In genomic region chr17:38628441-38628840, GRCh38 we compare ENCODE assay signal across 1 cellular context.
A peak's percentile ranks its signal among the peaks of the same experiment; 100 is the strongest.
TF ChIP-seq lines count a peak whose summit lies in the region.

No MANE protein-coding gene starts in this region.

TF ChIP-seq in H1, 55 proteins besides CTCF, POLR2A, EP300 and RAD21 (continued from another document):
- TF ChIP-seq GABPA (IDR thresholded peaks at IDR 0.05; ENCODE audit: borderline replicate concordance, insufficient read depth, low read length) (no peak), RNF2 (IDR thresholded peaks at IDR 0.05; ENCODE audit: borderline replicate concordance, low read depth, low read length, missing control alignments, poor library complexity, severe bottlenecking) (no peak), SRF (IDR thresholded peaks at IDR 0.05; ENCODE audit: low read depth, low read length) (no peak), KDM4A (IDR thresholded peaks at IDR 0.05; ENCODE audit: low read depth, low read length, severe bottlenecking) (no peak), SP1 (IDR thresholded peaks at IDR 0.05; ENCODE audit: low read depth, low read length) (peak; percentile 53; the same call in 1 of the 2 replicates), MAX (IDR thresholded peaks at IDR 0.05) (peak; percentile 75; the same call in 1 of the 2 replicates), HDAC2 (IDR thresholded peaks at IDR 0.05; ENCODE audit: borderline replicate concordance in 1 of 2, low read depth in 2 of 2, low read length in 2 of 2) (no peak), JUND (IDR thresholded peaks at IDR 0.05; ENCODE audit: low read length) (no peak), FOSL1 (IDR thresholded peaks at IDR 0.05; ENCODE audit: insufficient read depth, low read depth, low read length) (no peak), TAF1 (IDR thresholded peaks at IDR 0.05; ENCODE audit: low read depth, low read length) (no peak), POLR2AphosphoS5 (IDR thresholded peaks at IDR 0.05; ENCODE audit: low read depth, low read length) (no peak), TAF7 (optimal IDR thresholded peaks at IDR 0.05; ENCODE audit: borderline replicate concordance, low read depth, low read length) (no peak), YY1 (IDR thresholded peaks at IDR 0.05; ENCODE audit: low read depth, low read length) (peak; percentile 76; the same call in 1 of the 2 replicates), KDM1A (IDR thresholded peaks at IDR 0.05; ENCODE audit: borderline replicate concordance, low read length) (no peak), SIRT6 (IDR thresholded peaks at IDR 0.05; ENCODE audit: low read length) (no peak), BACH1 (IDR thresholded peaks at IDR 0.05; ENCODE audit: low read length) (no peak), GTF2F1 (IDR thresholded peaks at IDR 0.05; ENCODE audit: borderline replicate concordance, low read depth, low read length) (no peak), CEBPB (IDR thresholded peaks at IDR 0.05; ENCODE audit: low read depth, low read length) (no peak), E2F6 (IDR thresholded peaks at IDR 0.05) (peak; percentile 87), SP4 (IDR thresholded peaks at IDR 0.05; ENCODE audit: low read length) (no peak), JUN (IDR thresholded peaks at IDR 0.05; ENCODE audit: low read depth, low read length) (no peak), EGR1 (IDR thresholded peaks at IDR 0.05; ENCODE audit: borderline replicate concordance, low read depth, low read length) (no peak), ATF2 (IDR thresholded peaks at IDR 0.05; ENCODE audit: low read length) (no peak), USF2 (IDR thresholded peaks at IDR 0.05; ENCODE audit: low read length) (peak; percentile 78), EZH2 (IDR thresholded peaks at IDR 0.05; ENCODE audit: low read depth, low read length, severe bottlenecking) (no peak), RFX5 (IDR thresholded peaks at IDR 0.05; ENCODE audit: borderline replicate concordance, low read depth, low read length) (no peak), CREB1 (IDR thresholded peaks at IDR 0.05) (no peak), NANOG (IDR thresholded peaks at IDR 0.05; ENCODE audit: insufficient read depth, low read depth, low read length, poor library complexity, severe bottlenecking) (no peak)
